ENCODE assay signal across 22 cellular contexts in genomic region chr1:204220217-204220616, GRCh38. TPM values are rescaled to one million over a fixed set of nuclear protein-coding genes. Genes with fewer than 3 reads are reported as not detected.
"Had no signal": no experiment of that assay in that cellular context is flagged by ENCODE, and none has a peak within 500 bp of the region (broad histone marks: within the 10 kb centered on the region; RNA-seq: fewer than 3 reads in every experiment).

No MANE protein-coding gene starts in this region.

- H3K36me3 ChIP-seq: adrenal gland, tibial nerve, uterus had no signal

- H3K9me3 Mint-ChIP-seq: activated naive CD4-positive, alpha-beta T cell treated with anti-CD3 and anti-CD28 coated beads, Interleukin-2, amount 50 U/mL, for 24 hours; natural killer cell treated with Interleukin-12 subunit alpha and Interleukin-12 subunit beta and Interleukin-15 and Interleukin-18, amount 100 ng/mL, for 72 hours had no signal

- H3K27ac Mint-ChIP-seq: activated CD4-positive, alpha-beta T cell treated with anti-CD3 and anti-CD28 coated beads for 36 hours; activated naive CD4-positive, alpha-beta T cell treated with anti-CD3 and anti-CD28 coated beads, Interleukin-2, amount 50 U/mL, for 24 hours; natural killer cell treated with Interleukin-12 subunit alpha and Interleukin-12 subunit beta and Interleukin-15 and Interleukin-18, amount 100 ng/mL, for 72 hours had no signal

- H3K9me3 ChIP-seq: adrenal gland, tibial nerve, uterus had no signal

- H3K4me1 ChIP-seq: adrenal gland, tibial nerve, uterus had no signal

- ATAC-seq: activated CD4-positive, alpha-beta T cell treated with anti-CD3 and anti-CD28 coated beads for 36 hours; left colon; natural killer cell treated with Interleukin-12 subunit alpha and Interleukin-12 subunit beta and Interleukin-15 and Interleukin-18, amount 100 ng/mL, for 72 hours had no signal

- H3K4me3 Mint-ChIP-seq: activated CD4-positive, alpha-beta T cell treated with anti-CD3 and anti-CD28 coated beads for 36 hours; activated naive CD4-positive, alpha-beta T cell treated with anti-CD3 and anti-CD28 coated beads, Interleukin-2, amount 50 U/mL, for 24 hours; natural killer cell treated with Interleukin-12 subunit alpha and Interleukin-12 subunit beta and Interleukin-15 and Interleukin-18, amount 100 ng/mL, for 72 hours had no signal

- H3K27me3 ChIP-seq: adrenal gland, tibial nerve, uterus had no signal

- H3K36me3 Mint-ChIP-seq: activated naive CD4-positive, alpha-beta T cell treated with anti-CD3 and anti-CD28 coated beads, Interleukin-2, amount 50 U/mL, for 24 hours; natural killer cell treated with Interleukin-12 subunit alpha and Interleukin-12 subunit beta and Interleukin-15 and Interleukin-18, amount 100 ng/mL, for 72 hours had no signal

- H3K27me3 Mint-ChIP-seq: activated CD4-positive, alpha-beta T cell treated with anti-CD3 and anti-CD28 coated beads for 36 hours; activated naive CD4-positive, alpha-beta T cell treated with anti-CD3 and anti-CD28 coated beads, Interleukin-2, amount 50 U/mL, for 24 hours had no signal

- DNase-seq: activated CD4-positive, alpha-beta T cell treated with anti-CD3 and anti-CD28 coated beads for 36 hours; activated CD4-positive, alpha-beta T cell treated with anti-CD3 and anti-CD28 coated beads, Interleukin-2, amount 50 U/mL, for 48 hours; activated gamma-delta T cell; adrenal gland; cerebellar nuclear complex; cortex of kidney; left colon; nucleus accumbens; stimulated activated CD4-positive, alpha-beta T cell treated with anti-CD3 and anti-CD28 coated beads, Interleukin-12 subunit alpha, Interleukin-12 subunit beta, amount 100 ng/mL, for 4 hours; stimulated activated CD4-positive, alpha-beta T cell treated with anti-CD3 and anti-CD28 coated beads, Interleukin-1b, Interleukin-23, amount 100 ng/mL, for 48 hours; stimulated activated CD8-positive, alpha-beta memory T cell treated with anti-CD3 and anti-CD28 coated beads, Interleukin-4, amount 100 ng/mL, for 48 hours; stimulated activated naive CD4-positive, alpha-beta T cell; T-helper 2 cell; uterus had no signal

- H3K27ac ChIP-seq: adrenal gland, tibial nerve, uterus had no signal

- H3K4me3 ChIP-seq: adrenal gland, lung, tibial nerve, uterus had no signal

RNA-seq across cellular contexts. Expression of gene GOLT1A, which starts 6.4 kb away (rescaled TPM):
- total RNA-seq: natural killer cell treated with Interleukin-12 subunit alpha and Interleukin-12 subunit beta and Interleukin-15 and Interleukin-18, amount 100 ng/mL, for 72 hours; tibial nerve had no signal

RNA-seq across cellular contexts. Expression of gene KISS1, which starts 23.9 kb away (rescaled TPM):
- total RNA-seq: activated CD4-positive, alpha-beta T cell treated with anti-CD3 and anti-CD28 coated beads for 36 hours; adrenal gland; bronchial epithelial cell; lung; natural killer cell treated with Interleukin-12 subunit alpha and Interleukin-12 subunit beta and Interleukin-15 and Interleukin-18, amount 100 ng/mL, for 72 hours; renal cortical epithelial cell; tibial nerve; uterus had no signal
- polyA plus RNA-seq: esophagus had no signal

RNA-seq across cellular contexts. Expression of gene REN, which starts 54.1 kb away (rescaled TPM):
- total RNA-seq: activated CD4-positive, alpha-beta T cell treated with anti-CD3 and anti-CD28 coated beads for 36 hours; astrocyte; natural killer cell treated with Interleukin-12 subunit alpha and Interleukin-12 subunit beta and Interleukin-15 and Interleukin-18, amount 100 ng/mL, for 72 hours; renal cortical epithelial cell; tibial nerve had no signal
